In the genomic region with DNA sequence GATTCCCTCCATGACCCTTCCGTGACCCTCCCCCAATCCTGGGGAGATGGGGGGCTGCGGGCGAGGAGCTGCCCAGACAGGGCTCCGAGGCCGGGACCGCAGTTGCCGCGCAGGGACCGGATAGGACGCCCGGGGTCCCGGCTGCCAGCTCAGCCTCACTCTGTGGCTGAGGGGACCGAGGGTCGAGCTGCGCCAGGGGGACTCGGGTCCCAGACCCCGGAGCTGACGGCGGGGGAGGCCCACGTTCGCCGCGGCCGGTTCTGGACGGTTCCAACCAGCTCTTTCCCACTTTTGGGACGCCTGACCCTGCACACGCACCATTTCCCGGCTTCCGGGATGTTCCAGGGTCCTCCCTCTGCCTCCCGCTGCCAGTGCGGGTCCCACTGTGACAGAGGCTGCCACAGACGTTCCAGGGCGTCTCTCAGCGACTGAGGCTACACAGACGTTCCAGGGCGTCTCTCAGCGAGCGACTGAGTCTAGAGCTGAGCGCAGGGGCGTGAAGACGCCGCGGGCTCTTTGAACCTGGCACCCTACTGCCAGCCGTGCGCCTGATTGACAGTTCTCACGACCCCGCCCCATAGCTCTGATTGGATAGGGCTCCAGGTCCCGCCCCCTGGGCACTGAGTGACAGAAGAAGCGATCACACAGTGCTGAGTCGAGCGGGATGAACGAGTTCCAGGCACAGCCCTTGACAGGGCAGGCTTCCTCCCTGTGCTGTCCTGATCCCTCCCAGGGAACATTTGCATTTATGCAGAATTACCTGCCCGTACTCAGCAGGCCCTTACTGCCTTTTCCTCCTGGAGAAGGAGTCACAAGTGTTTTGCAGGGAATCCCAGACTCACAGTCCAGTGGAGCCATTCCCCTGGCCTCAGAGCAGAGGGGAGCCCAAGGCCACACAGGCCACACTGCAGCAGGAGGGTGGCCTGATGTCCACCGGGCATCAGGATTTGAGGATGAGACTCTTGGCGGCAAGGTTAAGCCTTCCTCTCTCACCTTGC, we compare ENCODE assay signal across 8 cellular contexts. TPM values are rescaled to one million over a fixed set of nuclear protein-coding genes. Genes with fewer than 3 reads are reported as not detected.
A peak's percentile ranks its signal among the peaks of the same experiment; 100 is the strongest.
DNase-seq lines count a peak whose midpoint lies in the region; ATAC-seq and TF ChIP-seq lines count a peak whose summit lies in the region.

Gene ZNF563 (minus strand): TSS at position 472 of the 998 bp plus-strand sequence. CDS start 151 bp downstream, at position 321.

- peak within 1 kb of the TSS; percentile 44 for H3K23ac ChIP-seq in IMR-90 (ENCODE audit: low read depth, low read length)

- in situ Hi-C loops in IMR-90 (cut with MboI; ENCODE audit: low sequenced_read_pairs) = no loop called here

- H3K27me3 Mint-ChIP-seq in stimulated activated naive CD8-positive, alpha-beta T cell treated with anti-CD3 and anti-CD28 coated beads, Interleukin-15, Interleukin-2, amounts not matched to agents 100 ng/mL and 50 ng/mL, for 24 hours = no peaks in the 10 kb centered on the region

- H3K14ac ChIP-seq in IMR-90 (replicated peaks; ENCODE audit: low read depth, low read length) = peak within 1 kb of the TSS; percentile 66

- H4K20me1 ChIP-seq in IMR-90 (ENCODE audit: insufficient read depth, low read length) (no peaks in the 10 kb centered on the region), neural cell (ENCODE audit: insufficient read depth) (no peaks in the 10 kb centered on the region)

- peak within 1 kb of the TSS; percentile 79 for H3K27ac ChIP-seq in IMR-90 (ENCODE audit: insufficient read depth, low read length)
- peak within 1 kb of the TSS; percentile 33 for H3K27ac ChIP-seq in neural cell (ENCODE audit: low read length)

- no peak within 1 kb of the TSS for H2AK5ac ChIP-seq in IMR-90 (ENCODE audit: low read depth, low read length)

- H4K8ac ChIP-seq in IMR-90 (ENCODE audit: low read depth in 2 of 2, low read length in 2 of 2) = peak within 1 kb of the TSS; percentile 88 to 97

- ATAC-seq in GM21528 (IDR thresholded peaks at IDR 0.05; ENCODE audit: low FRiP score, unreplicated experiment) (peak; percentile 93), IMR-90 (ENCODE audit: low read depth) (peak; percentile 99)

- peak within 1 kb of the TSS; percentile 74 for H2BK5ac ChIP-seq in IMR-90 (ENCODE audit: low read depth, low read length, poor library complexity, severe bottlenecking)

- H2AFZ ChIP-seq in IMR-90 (replicated peaks; ENCODE audit: low read length, poor library complexity) (peak within 1 kb of the TSS; percentile 97), neural cell (ENCODE audit: low read depth, low read length) (peak within 1 kb of the TSS; percentile 52)

- peak within 1 kb of the TSS; percentile 98 for H3K4me2 ChIP-seq in IMR-90 (ENCODE audit: low read depth, low read length)
- H3K4me2 ChIP-seq in neural cell (ENCODE audit: low read length) = peak within 1 kb of the TSS; percentile 48

- peak within 1 kb of the TSS; percentile 18; the same call in 1 of the 2 replicates for H3K56ac ChIP-seq in IMR-90 (ENCODE audit: extremely low read depth, insufficient read depth, low read length)

- no peak within 1 kb of the TSS for H2BK20ac ChIP-seq in IMR-90 (ENCODE audit: low read depth, low read length)

- no peaks in the 10 kb centered on the region for H3K9me2 ChIP-seq in neural cell (ENCODE audit: insufficient read depth, low read length)

- H4K91ac ChIP-seq in IMR-90 (ENCODE audit: insufficient read depth, low read depth, low read length) = no peak within 1 kb of the TSS; the same call in 1 of the 2 replicates

- H3K36me3 Mint-ChIP-seq in stimulated activated naive CD8-positive, alpha-beta T cell treated with anti-CD3 and anti-CD28 coated beads, Interleukin-15, Interleukin-2, amounts not matched to agents 100 ng/mL and 50 ng/mL, for 24 hours (ENCODE audit: low read depth) = peaks cover 3% of the 10 kb centered on the region

- H2BK120ac ChIP-seq in IMR-90 (ENCODE audit: low read depth, low read length) = no peak within 1 kb of the TSS

- H3K9ac ChIP-seq in IMR-90 (ENCODE audit: low read depth, low read length) = peak within 1 kb of the TSS; percentile 84
- H3K9ac ChIP-seq in neural cell (ENCODE audit: low read length) = peak within 1 kb of the TSS; percentile 62

- peak within 1 kb of the TSS; percentile 72 for H2AK9ac ChIP-seq in IMR-90 (replicated peaks; ENCODE audit: low read depth, low read length, poor library complexity)

- TF ChIP-seq POLR2A in IMR-90 (IDR thresholded peaks at IDR 0.05; ENCODE audit: low read depth, low read length) (peak; percentile 29; the same call in 1 of the 2 replicates), Raji (IDR thresholded peaks at IDR 0.05; ENCODE audit: insufficient read depth, low read depth, low read length) (peak; percentile 98)

- H3K36me3 ChIP-seq in IMR-90 (ENCODE audit: control insufficient read depth, insufficient read depth, low read length) (no peaks in the 10 kb centered on the region), neural cell (ENCODE audit: insufficient read depth, low read length) (no peaks in the 10 kb centered on the region)

- no peaks in the 10 kb centered on the region for H3F3A ChIP-seq in neural cell (ENCODE audit: insufficient read depth, low read length, poor library complexity, severe bottlenecking)

- no peaks in the 10 kb centered on the region for H3K9me3 ChIP-seq in IMR-90 (ENCODE audit: control insufficient read depth, insufficient read depth, low read length)
- no peaks in the 10 kb centered on the region for H3K9me3 ChIP-seq in neural cell (ENCODE audit: low read length)

- H3K18ac ChIP-seq in IMR-90 (ENCODE audit: low read depth, low read length) = peak within 1 kb of the TSS; percentile 28; the same call in 1 of the 2 replicates

- H2BK15ac ChIP-seq in IMR-90 (ENCODE audit: low read depth, low read length) = no peak within 1 kb of the TSS

- peak within 1 kb of the TSS; percentile 89 for H3K4me3 Mint-ChIP-seq in stimulated activated naive CD8-positive, alpha-beta T cell treated with anti-CD3 and anti-CD28 coated beads, Interleukin-15, Interleukin-2, amounts not matched to agents 100 ng/mL and 50 ng/mL, for 24 hours

- CTCF ChIA-PET in IMR-90 (lab: Yijun Ruan, JAX) = interaction anchor here (0.6 kb wide), 1 partner anchor 16 kb away, joined by 3 read pairs; no protein-coding TSS in a partner anchor

- dilution Hi-C loops in IMR-90 (cut with HindIII; ENCODE audit: low sequenced_read_pairs, unreplicated experiment) = no loop called here

- no peaks in the 10 kb centered on the region for H3K9me3 Mint-ChIP-seq in stimulated activated naive CD8-positive, alpha-beta T cell treated with anti-CD3 and anti-CD28 coated beads, Interleukin-15, Interleukin-2, amounts not matched to agents 100 ng/mL and 50 ng/mL, for 24 hours

- whole genome bisulfite sequencing in IMR-90 (ENCODE audit: extremely low coverage in 2 of 2, insufficient read length in 1 of 2), 2 experiments = 0% methylated on average over 28 of the region's 55 CpGs; no CpG with 5 or more reads in 1 of the 2 experiments

- H3K4me1 ChIP-seq in IMR-90 (ENCODE audit: control insufficient read depth, insufficient read depth, low read length) = peaks cover 6% of the 10 kb centered on the region

- H3K79me2 ChIP-seq in neural cell (replicated peaks; ENCODE audit: insufficient read depth, low read length) = no peaks in the 10 kb centered on the region

- DNase-seq in DMS153 treated with DMSO at 0.1 percent for 48 hours (lab: John Stamatoyannopoulos, UW; ENCODE audit: unreplicated experiment) (peak; percentile 91), IMR-90 (peak; percentile 89), foreskin fibroblast (peak; percentile 92 to 97)
- peak; percentile 94 for DNase-seq in activated gamma-delta T cell treated with anti-CD3 and anti-CD28 coated beads, Interleukin-2, amount 50 U/mL, for 16 hours (ENCODE audit: low read depth)

- H3K4ac ChIP-seq in IMR-90 (ENCODE audit: low read depth, low read length) = peak within 1 kb of the TSS; percentile 52

- peaks cover 5 to 7% of the 10 kb centered on the region in 2 experiments; a peak in 3 of 4 replicates for H3K79me1 ChIP-seq in IMR-90 (ENCODE audit: low read depth in 1 of 2, low read length in 2 of 2)

- H3K4me3 ChIP-seq in IMR-90 (ENCODE audit: insufficient read depth, low read depth, low read length) (peak within 1 kb of the TSS; percentile 88), foreskin fibroblast (ENCODE audit: low read depth in 1 of 2, low read length in 2 of 2) (peak within 1 kb of the TSS; percentile 87 to 94), neural cell (ENCODE audit: low read length) (peak within 1 kb of the TSS; percentile 81)

- POLR2A ChIA-PET in IMR-90 (lab: Charles Lee; ENCODE audit: unreplicated experiment) = no interaction called here

- TF ChIP-seq CTCF in IMR-90 (conservative IDR thresholded peaks at IDR 0.05; ENCODE audit: low read depth, low read length) = no peak
- no peak for TF ChIP-seq CTCF in foreskin fibroblast (IDR thresholded peaks at IDR 0.05; ENCODE audit: low read depth, low read length)
- no peak for TF ChIP-seq CTCF in neural cell (IDR thresholded peaks at IDR 0.05; ENCODE audit: poor library complexity, severe bottlenecking)

- H4K5ac ChIP-seq in IMR-90 (ENCODE audit: low read depth, low read length) = peak within 1 kb of the TSS; percentile 73

- intact Hi-C loops in IMR-90 (cut with micrococcal nuclease) = loop anchor here (5.0 kb wide), 1 partner anchor 41 kb away; the partner anchor contains the start of gene ZNF44

- H3K27me3 ChIP-seq in IMR-90 (ENCODE audit: control insufficient read depth, insufficient read depth, low read length) (no peaks in the 10 kb centered on the region), neural cell (ENCODE audit: insufficient read depth, low read depth, low read length) (peaks cover 5% of the 10 kb centered on the region)

- TF ChIP-seq RAD21 in IMR-90 (IDR thresholded peaks at IDR 0.05; ENCODE audit: low read length) (no peak), neural cell (conservative IDR thresholded peaks at IDR 0.05) (peak; percentile 47)

- H3K9me1 ChIP-seq in IMR-90 (ENCODE audit: insufficient read depth, low read length) = no peaks in the 10 kb centered on the region

- H3K4me1 Mint-ChIP-seq in stimulated activated naive CD8-positive, alpha-beta T cell treated with anti-CD3 and anti-CD28 coated beads, Interleukin-15, Interleukin-2, amounts not matched to agents 100 ng/mL and 50 ng/mL, for 24 hours (ENCODE audit: low read depth) = peaks cover 36% of the 10 kb centered on the region

- peak within 1 kb of the TSS; percentile 93 for H3K27ac Mint-ChIP-seq in stimulated activated naive CD8-positive, alpha-beta T cell treated with anti-CD3 and anti-CD28 coated beads, Interleukin-15, Interleukin-2, amounts not matched to agents 100 ng/mL and 50 ng/mL, for 24 hours

- TF ChIP-seq EP300 in neural cell (conservative IDR thresholded peaks at IDR 0.05; ENCODE audit: poor library complexity, severe bottlenecking) = peak; percentile 63

- BruUV-seq in IMR-90 (replicated peaks; lab: Mats Ljungman, UMichigan) = no TSS peak

TF ChIP-seq in IMR-90, 13 proteins besides CTCF, POLR2A, EP300 and RAD21 (continues in another document):
- TF ChIP-seq BHLHE40 (IDR thresholded peaks at IDR 0.05; ENCODE audit: low read depth, low read length) = peak; percentile 7; the same call in 1 of the 2 replicates

TF ChIP-seq in neural cell, 6 proteins besides CTCF, POLR2A, EP300 and RAD21 (continues in another document):
- TF ChIP-seq TAF1 (IDR thresholded peaks at IDR 0.05; ENCODE audit: low read depth) = peak; percentile 57

RNA-seq across cellular contexts. Expression of gene ZNF563, which starts in this region (rescaled TPM):
- total RNA-seq in IMR-90 (2012; rRNA removed) = 2.0 and 3.1 TPM in 2 replicates
- polyA plus RNA-seq in IMR-90 (2012; rRNA removed) (1.2 and 1.3 TPM in 2 replicates), neural cell (1.7 and 3.6 TPM in 2 replicates)
- 0.62 and 1.00 TPM in 2 replicates for polyA plus RNA-seq in IMR-90 (2012; cell fraction: cytosol; rRNA removed)
- 0.40 and 0.93 TPM in 2 replicates for polyA plus RNA-seq in IMR-90 (2012; cell fraction: nucleus; rRNA removed; ENCODE audit: low replicate concordance)
- 2.2 TPM in 2 replicates for polyA minus RNA-seq in neural cell

Comparison
In these comparisons a context has a peak if more than half of its experiments do, and no peak if none do; other contexts are left out.
1. Peak in every context shown above with its lines: DNase-seq, ATAC-seq, H3K4me3 ChIP-seq and H3K27ac ChIP-seq.